ENCODE assay signal across 8 cellular contexts in the genomic region with DNA sequence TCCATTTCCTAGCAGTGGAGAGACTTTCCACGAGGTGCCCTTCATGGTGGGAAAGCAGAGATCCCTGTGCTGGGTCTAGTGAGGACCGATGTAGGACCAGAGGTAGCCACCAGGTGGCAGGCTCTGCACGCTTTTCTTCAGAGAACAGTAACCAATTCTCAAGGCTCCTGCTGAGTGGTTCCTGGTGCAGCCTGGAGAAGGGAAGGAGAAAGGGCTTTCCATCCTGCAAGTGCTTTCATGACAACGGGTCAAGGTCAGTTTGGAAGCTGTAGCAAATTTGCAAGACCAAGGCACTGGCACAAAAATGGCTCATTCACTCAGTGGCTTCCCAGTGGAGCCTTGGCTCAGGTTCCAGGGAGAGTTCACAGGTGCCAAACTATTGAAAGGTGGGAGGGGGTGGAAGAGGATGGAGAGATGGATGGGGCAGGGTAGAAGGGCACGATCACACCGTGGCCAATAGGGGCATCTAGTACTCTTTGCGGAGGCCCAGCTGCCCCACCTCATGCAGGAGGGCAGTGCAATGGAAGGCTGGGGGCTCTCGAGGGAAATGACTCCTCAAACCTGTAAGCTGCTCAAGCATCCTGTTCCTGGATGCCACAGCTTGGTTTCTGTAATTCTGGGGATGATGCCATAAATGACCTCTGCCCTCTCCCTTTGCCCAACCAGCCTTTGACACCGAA. TPM values are rescaled to one million over a fixed set of nuclear protein-coding genes. Genes with fewer than 3 reads are reported as not detected.
DNase-seq lines count a peak whose midpoint lies in the region; ATAC-seq and TF ChIP-seq lines count a peak whose summit lies in the region.

No MANE protein-coding gene starts in this region.

- ATAC-seq in CD8-positive, alpha-beta T cell: peak; percentile 48
- ATAC-seq in GM23338: peak; percentile 79
- peak; percentile 94 for ATAC-seq in left lobe of liver

- peak; percentile 75 for TF ChIP-seq CTCF in CD8-positive, alpha-beta T cell (IDR thresholded peaks at IDR 0.05)
- peak; percentile 93 to 96 for TF ChIP-seq CTCF in GM23338 (conservative IDR thresholded peaks at IDR 0.05; ENCODE audit: low read depth in 2 of 2)

- no peak overlapping the region for H3K4me2 ChIP-seq in GM23338

- H3K4me1 Mint-ChIP-seq in CD8-positive, alpha-beta T cell (ENCODE audit: low read depth): no peaks in the 10 kb centered on the region
- peaks cover 22% of the 10 kb centered on the region for H3K4me1 Mint-ChIP-seq in GM23338

- H3K27me3 Mint-ChIP-seq in CD8-positive, alpha-beta T cell (ENCODE audit: low read depth): peaks cover 4% of the 10 kb centered on the region
- H3K27me3 Mint-ChIP-seq in GM23338 (ENCODE audit: insufficient read depth, low read depth, poor library complexity): peaks cover 11% of the 10 kb centered on the region

- no peaks in the 10 kb centered on the region for H3K36me3 ChIP-seq in CD8-positive, alpha-beta T cell (ENCODE audit: insufficient read depth, low read length)
- H3K36me3 ChIP-seq in GM23338 (ENCODE audit: insufficient read depth): no peaks in the 10 kb centered on the region
- H3K36me3 ChIP-seq in MG63: no peaks in the 10 kb centered on the region

- no peaks in the 10 kb centered on the region for H3K27me3 ChIP-seq in CD8-positive, alpha-beta T cell (ENCODE audit: insufficient read depth, low read length)
- H3K27me3 ChIP-seq in GM23338 (ENCODE audit: insufficient read depth): no peaks in the 10 kb centered on the region
- H3K27me3 ChIP-seq in MG63: no peaks in the 10 kb centered on the region

- H3K4me1 ChIP-seq in CD8-positive, alpha-beta T cell (ENCODE audit: insufficient read depth, low read length): no peaks in the 10 kb centered on the region
- peaks cover 6% of the 10 kb centered on the region for H3K4me1 ChIP-seq in GM23338 (ENCODE audit: insufficient read depth)

- no peaks in the 10 kb centered on the region for H3K36me3 Mint-ChIP-seq in CD8-positive, alpha-beta T cell
- no peaks in the 10 kb centered on the region for H3K36me3 Mint-ChIP-seq in GM23338 (ENCODE audit: low read depth)

- CTCF ChIA-PET in CD8-positive, alpha-beta T cell (lab: Charles Lee): interaction anchor here (0.6 to 2.1 kb wide), 11 partner anchors 9 to 79 kb away, joined by 3 to 8 read pairs (median 4); no protein-coding TSS in a partner anchor

- H3K27ac Mint-ChIP-seq in CD8-positive, alpha-beta T cell: no peak overlapping the region
- H3K27ac Mint-ChIP-seq in GM23338: no peak overlapping the region

- H3K4me3 ChIP-seq in CD8-positive, alpha-beta T cell (ENCODE audit: low read depth, low read length): no peak overlapping the region
- no peak overlapping the region for H3K4me3 ChIP-seq in GM23338
- H3K4me3 ChIP-seq in MG63: no peak overlapping the region

- intact Hi-C loops in CD8-positive, alpha-beta T cell (cut with DNase I, micrococcal nuclease): loop anchor here (2.0 to 10.0 kb wide), 5 partner anchors 959 to 1717 kb away; partner anchors contain the start of gene UNC5CL (in 1 of the 2)

- H3K9me2 ChIP-seq in GM23338 (ENCODE audit: insufficient read depth): peaks cover 9% of the 10 kb centered on the region; the same call in 1 of the 2 replicates

- POLR2A ChIA-PET in CD8-positive, alpha-beta T cell (lab: Charles Lee): no interaction called here

- no peak overlapping the region for H2AFZ ChIP-seq in GM23338

- H3K9me3 Mint-ChIP-seq in CD8-positive, alpha-beta T cell: no peaks in the 10 kb centered on the region
- no peaks in the 10 kb centered on the region for H3K9me3 Mint-ChIP-seq in GM23338

- H3K4me3 Mint-ChIP-seq in CD8-positive, alpha-beta T cell: no peak overlapping the region
- no peak overlapping the region for H3K4me3 Mint-ChIP-seq in GM23338

- no peaks in the 10 kb centered on the region for H4K20me1 ChIP-seq in GM23338 (replicated peaks; ENCODE audit: insufficient read depth)

- no peaks in the 10 kb centered on the region for H3F3A ChIP-seq in GM23338 (replicated peaks; ENCODE audit: low read depth)

- DNase-seq in CD8-positive, alpha-beta T cell: peak in 6 of 7 experiments; percentile 5 to 66 (median 41)
- peak; percentile 90 for DNase-seq in GM23338 (ENCODE audit: low spot score)
- DNase-seq in NCI-H2196 (lab: John Stamatoyannopoulos, UW; ENCODE audit: unreplicated experiment): peak; percentile 75
- DNase-seq in activated CD4-positive, CD25-positive, alpha-beta regulatory T cell (lab: John Stamatoyannopoulos, UW): peak in 3 of 4 experiments; percentile 14 to 41 (median 21)
- DNase-seq in central memory CD4-positive, alpha-beta T cell: peak; percentile 13
- DNase-seq in left lobe of liver (ENCODE audit: low spot score): peak; percentile 64
- peak; percentile 27 to 62 for DNase-seq in stimulated activated CD4-positive, alpha-beta T cell treated with anti-CD3 and anti-CD28 coated beads, Interleukin-4, amount 100 ng/mL, for 4 hours
- DNase-seq in MG63: no peak

- no peak overlapping the region for H3K27ac ChIP-seq in CD8-positive, alpha-beta T cell (ENCODE audit: low read depth, low read length)
- H3K27ac ChIP-seq in GM23338 (ENCODE audit: low read depth): no peak overlapping the region

- no peaks in the 10 kb centered on the region for H3K9me3 ChIP-seq in CD8-positive, alpha-beta T cell (ENCODE audit: low read length)
- no peaks in the 10 kb centered on the region for H3K9me3 ChIP-seq in MG63

- H3K79me2 ChIP-seq in GM23338 (replicated peaks; ENCODE audit: insufficient read depth): no peaks in the 10 kb centered on the region

TF ChIP-seq in GM23338, 12 proteins besides CTCF, POLR2A, EP300 and RAD21 (continues in another document):
- TF ChIP-seq ETS1 (IDR thresholded peaks at IDR 0.05): no peak
- TF ChIP-seq POLR2AphosphoS5 (IDR thresholded peaks at IDR 0.05; ENCODE audit: low read depth): no peak
- TF ChIP-seq CREB1 (CRISPR knock-in tag; IDR thresholded peaks at IDR 0.05; ENCODE audit: low read depth): no peak
- TF ChIP-seq NANOG (IDR thresholded peaks at IDR 0.05; ENCODE audit: borderline replicate concordance): no peak
- TF ChIP-seq EZH2phosphoT487 (IDR thresholded peaks at IDR 0.05; ENCODE audit: unreplicated experiment): no peak
- no peak for TF ChIP-seq STAT1 (IDR thresholded peaks at IDR 0.05; ENCODE audit: unreplicated experiment)
- TF ChIP-seq EZH2 (IDR thresholded peaks at IDR 0.05; ENCODE audit: low read depth, unreplicated experiment): no peak

RNA-seq across cellular contexts. Expression of gene KCNK16, which starts 25.5 kb away (rescaled TPM):
- not detected for total RNA-seq in CD8-positive, alpha-beta T cell
- total RNA-seq in GM23338 (2014; rRNA removed; shearing (Covaris generic)): not detected in 2 replicates
- polyA plus RNA-seq in GM23338 (2016; fragmentation: Nextera tagmentation; extraction: Ambion mirVana): not detected in 2 replicates
- total RNA-seq in left lobe of liver: not detected
- total RNA-seq in MG63 (2014; rRNA removed; shearing (Covaris generic); ENCODE audit: low replicate concordance): not detected in 2 replicates

RNA-seq across cellular contexts. Expression of gene KCNK17, which starts 33.8 kb away (rescaled TPM):
- not detected for total RNA-seq in CD8-positive, alpha-beta T cell
- 3.1 and 3.2 TPM in 2 replicates for total RNA-seq in GM23338 (2014; rRNA removed; shearing (Covaris generic))
- polyA plus RNA-seq in GM23338 (2016; fragmentation: Nextera tagmentation; extraction: Ambion mirVana): 1.2 and 2.2 TPM in 2 replicates
- total RNA-seq in left lobe of liver: 1.2 TPM
- total RNA-seq in MG63 (2014; rRNA removed; shearing (Covaris generic); ENCODE audit: low replicate concordance): not detected in 2 replicates
